Comparison of ENCODE assay signal across 15 cellular contexts in the genomic region with DNA sequence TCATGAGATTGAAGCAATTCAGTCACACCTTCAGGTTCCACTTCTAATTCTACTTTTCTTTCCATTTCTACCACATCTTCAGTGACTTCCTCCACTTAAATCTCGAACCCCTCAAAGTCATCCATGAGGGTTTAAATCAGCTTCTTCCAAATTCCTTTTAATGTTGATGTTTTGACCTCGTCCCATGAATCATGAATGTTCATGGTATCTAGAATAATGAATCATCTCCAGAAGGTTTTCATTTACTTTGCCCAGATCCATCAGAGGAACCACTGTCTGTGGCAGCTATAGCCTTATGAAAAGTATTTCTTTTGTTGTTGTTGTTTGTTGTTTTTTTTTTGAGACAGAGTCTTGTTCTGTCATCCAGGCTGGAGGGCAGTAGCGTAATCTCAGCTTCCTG. TPM values are rescaled to one million over a fixed set of nuclear protein-coding genes. Genes with fewer than 3 reads are reported as not detected.
DNase-seq lines count a peak whose midpoint lies in the region; ATAC-seq and TF ChIP-seq lines count a peak whose summit lies in the region.
"Had no signal": no experiment of that assay in that cellular context is flagged by ENCODE, and none has a peak within 500 bp of the region (broad histone marks: within the 10 kb centered on the region; RNA-seq: fewer than 3 reads in every experiment).

No MANE protein-coding gene starts in this region.

- H3K27ac ChIP-seq in VCaP (peak overlapping the region; percentile 73), left ventricle myocardium inferior (replicated peaks) (no peak overlapping the region)

- no peaks in the 10 kb centered on the region for H3K4me1 ChIP-seq in left ventricle myocardium inferior
- H3K4me1 ChIP-seq: BE2C had no signal

- intact Hi-C loops in left ventricle myocardium inferior (cut with micrococcal nuclease), result no loop called here

- no peak for ATAC-seq in HG02970 (IDR thresholded peaks at IDR 0.05; ENCODE audit: low FRiP score, unreplicated experiment)

- H3K36me3 ChIP-seq in left ventricle myocardium inferior, result peaks cover 68% of the 10 kb centered on the region

- peak; percentile 69 for DNase-seq in EH (ENCODE audit: low read depth)
- DNase-seq in HCEC 1CT, result peak; percentile 60
- peak; percentile 45 to 76 for DNase-seq in foreskin fibroblast
- DNase-seq in GF-D8 (lab: John Stamatoyannopoulos, UW), result no peak
- no peak for DNase-seq in left ventricle myocardium inferior
- DNase-seq: BE2C; CD4-positive, alpha-beta memory T cell; MV-4-11; NCI-H1417; NCI-H187 treated with DMSO at 0.1 percent for 48 hours; NCI-H526 treated with DMSO at 0.1 percent for 48 hours; NK-92 treated with Interleukin-12 subunit alpha and Interleukin-12 subunit beta, amount 100 ng/mL, for 24 hours; SHP77 had no signal

- H3K4me3 ChIP-seq in foreskin fibroblast (ENCODE audit: low read depth in 1 of 2, low read length in 2 of 2), result no peak overlapping the region
- H3K4me3 ChIP-seq in left ventricle myocardium inferior, result no peak overlapping the region

- no peaks in the 10 kb centered on the region for H3K27me3 ChIP-seq in left ventricle myocardium inferior (ENCODE audit: low read depth)
- H3K27me3 ChIP-seq: BE2C had no signal

- H3K9me3 ChIP-seq in left ventricle myocardium inferior (replicated peaks), result no peaks in the 10 kb centered on the region
- H3K9me3 ChIP-seq: BE2C had no signal

- TF ChIP-seq CTCF in VCaP (conservative IDR thresholded peaks at IDR 0.05) (no peak), foreskin fibroblast (IDR thresholded peaks at IDR 0.05; ENCODE audit: low read depth, low read length) (no peak), left ventricle myocardium inferior (IDR thresholded peaks at IDR 0.05; ENCODE audit: borderline replicate concordance) (no peak)

RNA-seq across cellular contexts. Expression of a gene that starts 7.6 kb away (rescaled TPM):
- 16.7 TPM for total RNA-seq in left ventricle myocardium inferior

RNA-seq across cellular contexts. Expression of a gene that starts 57.2 kb away (rescaled TPM):
- total RNA-seq in left ventricle myocardium inferior, result 2.3 TPM

Comparison
In these comparisons a context has a peak if more than half of its experiments do, and no peak if none do; other contexts are left out.
1. DNase-seq: peak in EH (single experiment), HCEC 1CT (single experiment) and foreskin fibroblast (2 of 2); none in GF-D8 (single experiment) and left ventricle myocardium inferior (single experiment).